Comparison of ENCODE assay signal across 8 cellular contexts in the genomic region with DNA sequence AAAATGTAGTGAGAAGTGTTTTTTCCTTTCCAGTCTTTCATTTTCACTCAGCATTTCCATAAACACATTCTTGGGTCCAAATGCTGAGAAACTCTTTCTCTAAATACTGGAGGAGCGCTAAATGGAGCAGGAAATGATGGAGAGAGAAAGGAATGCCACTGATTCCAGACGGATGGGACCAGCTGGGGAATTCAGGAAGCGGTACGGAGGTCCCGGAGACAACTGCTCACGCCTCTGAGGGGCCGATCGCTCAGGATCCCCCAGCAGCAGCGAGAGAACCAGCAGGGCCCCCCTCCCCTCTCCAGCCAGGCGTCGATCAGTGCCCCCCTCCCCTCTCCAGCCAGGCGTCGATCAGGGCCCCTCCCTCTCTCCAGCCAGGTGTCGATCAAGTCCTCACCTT. TPM values are rescaled to one million over a fixed set of nuclear protein-coding genes. Genes with fewer than 3 reads are reported as not detected.
DNase-seq lines count a peak whose midpoint lies in the region; ATAC-seq and TF ChIP-seq lines count a peak whose summit lies in the region.

No MANE protein-coding gene starts in this region.

- no peaks in the 10 kb centered on the region for H3K9me3 ChIP-seq in ovary

- in situ Hi-C loops in GM13976 (cut with MboI; ENCODE audit: low sequenced_read_pairs, unreplicated experiment), result no loop called here

- peak overlapping the region; percentile 28 to 48 for H3K27ac ChIP-seq in ovary

- TF ChIP-seq EP300 in ovary (IDR thresholded peaks at IDR 0.05), result no peak

- no peak for TF ChIP-seq POLR2A in ovary (IDR thresholded peaks at IDR 0.05)

- no peak for TF ChIP-seq CTCF in fibroblast of pulmonary artery (IDR thresholded peaks at IDR 0.05; ENCODE audit: low read length, missing control alignments)
- no peak for TF ChIP-seq CTCF in ovary (IDR thresholded peaks at IDR 0.05)
- TF ChIP-seq CTCF in GM13976 (IDR thresholded peaks at IDR 0.05; ENCODE audit: borderline replicate concordance, control extremely low read depth, extremely low read depth, insufficient read depth, missing control alignments), result no peak

- intact Hi-C loops in ovary (cut with DNase I), result no loop called here

- H3K27me3 ChIP-seq in ovary, result no peaks in the 10 kb centered on the region

- WGBS in ovary, 3 donors, result 0 to 3% (median 1%) methylated on average over 12 to 14 of the region's 14 CpGs

- H3K4me3 ChIP-seq in fibroblast of pulmonary artery (replicated peaks; ENCODE audit: low read depth, low read length) (peak overlapping the region; percentile 34), ovary (no peak overlapping the region)

- peaks cover 2% of the 10 kb centered on the region for H3K4me1 ChIP-seq in ovary (ENCODE audit: insufficient read depth)

- no peak for ATAC-seq in HG03571 (IDR thresholded peaks at IDR 0.05; ENCODE audit: unreplicated experiment)

- H3K36me3 ChIP-seq in ovary, result no peaks in the 10 kb centered on the region

- DNase-seq in ELF-1 (ENCODE audit: low read depth, low spot score), result peak; percentile 80
- DNase-seq in SW480 (ENCODE audit: low spot score), result peak; percentile 88
- DNase-seq in fibroblast of pulmonary artery (ENCODE audit: low read depth), result peak; percentile 92
- DNase-seq in ovary, result peak in 1 of 5 donors; percentile 54
- DNase-seq in NCI-H2107 treated with DMSO at 0.1 percent for 48 hours (lab: John Stamatoyannopoulos, UW; ENCODE audit: unreplicated experiment), result no peak
- DNase-seq in GM13976 (ENCODE audit: low spot score), result no peak
- no peak for DNase-seq in SIG-M5 (lab: John Stamatoyannopoulos, UW)

RNA-seq across cellular contexts. Expression of gene RASA3, which starts 13.2 kb away (rescaled TPM):
- 10 to 100 TPM in 3 of 7 donors, 1 to 10 TPM in 4; 5.4 to 16.9 (median 9.4) TPM for total RNA-seq in ovary
- polyA plus RNA-seq in ovary, result 1 to 10 TPM; 6.8 to 9.8 TPM

RNA-seq across cellular contexts. Expression of gene CFAP97D2, which starts 59.9 kb away (rescaled TPM):
- 1 to 10 TPM in 2 of 7 donors, under 1 TPM in 1, not detected in 4; 0.28 to 5.2 (median 3.1) TPM for total RNA-seq in ovary
- polyA plus RNA-seq in ovary, result not detected

Comparison
In these comparisons a context has a peak if more than half of its experiments do, and no peak if none do; other contexts are left out.
1. DNase-seq: peak in ELF-1 (single experiment), SW480 (single experiment) and fibroblast of pulmonary artery (single experiment); none in NCI-H2107 treated with DMSO at 0.1 percent for 48 hours (single experiment), GM13976 (single experiment) and SIG-M5 (single experiment).